ENCODE assay signal across 19 cellular contexts in the genomic region with DNA sequence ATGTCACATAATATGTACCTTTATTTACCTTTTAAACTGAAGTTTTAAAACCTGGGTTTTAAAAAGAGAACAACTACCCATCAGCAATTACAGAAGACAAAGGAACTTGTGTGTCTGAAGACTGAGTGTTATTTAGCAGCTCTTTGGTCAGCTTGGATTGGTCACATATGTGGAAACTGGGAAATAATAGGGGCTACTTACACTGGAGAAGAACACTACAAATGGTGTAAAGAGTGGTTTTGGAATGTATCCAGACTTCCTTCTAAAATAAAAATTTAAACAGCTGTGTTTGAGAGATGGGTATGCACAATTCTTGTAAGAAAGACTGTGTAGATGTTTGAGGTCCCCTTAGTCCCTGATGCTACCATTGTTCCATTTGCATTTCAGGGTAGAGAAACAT.
"Had no signal": no experiment of that assay in that cellular context is flagged by ENCODE, and none has a peak within 500 bp of the region (broad histone marks: within the 10 kb centered on the region; RNA-seq: fewer than 3 reads in every experiment).

No MANE protein-coding gene starts in this region.

- ATAC-seq: foreskin keratinocyte; left lobe of liver; naive thymus-derived CD8-positive, alpha-beta T cell; sciatic nerve; stimulated activated naive B cell treated with anti-CD40 and anti-IgM and Interleukin-4, amounts not matched to agents 10 μg/mL and 1 μg/mL and 100 μg/mL, for 72 hours; WTC11 had no signal

- H3K36me3 ChIP-seq: uterus had no signal

- H3K4me2 ChIP-seq: smooth muscle cell had no signal

- H3K9me3 ChIP-seq: testis, uterus had no signal

- DNase-seq: activated naive CD8-positive, alpha-beta T cell treated with anti-CD3 and anti-CD28 coated beads for 36 hours; activated T-cell treated with anti-CD3 and anti-CD28 coated beads, Interleukin-2, amount 50 U/mL, for 1 hour; kidney; naive thymus-derived CD8-positive, alpha-beta T cell; stimulated activated CD4-positive, alpha-beta T cell treated with anti-CD3 and anti-CD28 coated beads, Interleukin-15, amount 100 ng/mL, for 24 hours; stimulated activated CD8-positive, alpha-beta memory T cell treated with anti-CD3 and anti-CD28 coated beads, Interleukin-4, amount 100 ng/mL, for 48 hours; stimulated activated naive B cell treated with anti-CD40 and anti-IgM and Interleukin-4, amounts not matched to agents 10 μg/mL and 1 μg/mL and 100 μg/mL, for 72 hours; T1000; testis; trophoblast cell; uterus had no signal

- H3K27ac ChIP-seq: cardiac muscle cell, foreskin keratinocyte, testis, uterus had no signal

- FAIRE-seq: endometrium had no signal

- H3K4me1 ChIP-seq: testis, uterus had no signal

- H3K27me3 ChIP-seq: testis, uterus had no signal

- H3K4me3 ChIP-seq: cardiac muscle cell, lung, smooth muscle cell, testis, uterus had no signal
